In the genomic region with DNA sequence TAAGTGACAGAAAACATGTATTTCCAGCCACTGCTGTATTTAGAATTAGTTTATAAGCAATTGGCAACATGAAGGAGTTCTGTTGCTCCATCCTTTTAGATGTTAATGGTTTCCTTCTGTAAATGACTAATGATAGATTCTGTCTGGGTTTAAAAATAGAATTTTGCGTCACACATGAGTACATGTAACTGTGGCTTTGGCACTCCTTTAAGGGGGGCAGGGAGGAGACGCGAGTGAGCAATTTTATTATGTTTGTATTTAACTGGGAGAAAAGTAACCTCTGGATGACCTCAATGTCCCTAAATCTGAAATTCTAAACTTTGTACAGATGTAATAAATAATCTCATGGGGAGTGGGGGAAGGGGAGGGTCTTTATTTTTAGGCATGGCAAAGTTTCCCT, we compare ENCODE assay signal across 8 cellular contexts.
DNase-seq lines count a peak whose midpoint lies in the region; ATAC-seq and TF ChIP-seq lines count a peak whose summit lies in the region.

No MANE protein-coding gene starts in this region.

- WGBS in right cardiac atrium: 1% methylated on average over 3 of the region's 3 CpGs
- WGBS in transverse colon (ENCODE audit: low coverage in 1 of 2), 2 donors: 21 to 25% methylated on average over 3 of the region's 3 CpGs

- no peak for TF ChIP-seq CTCF in transverse colon (IDR thresholded peaks at IDR 0.05)

- DNase-seq in SIG-M5 treated with dmso at 0.1 percent for 504 hours (lab: John Stamatoyannopoulos, UW; ENCODE audit: unreplicated experiment): peak; percentile 85
- peak; percentile 37 to 64 (median 55) for DNase-seq in right cardiac atrium
- peak; percentile 25 for DNase-seq in transverse colon
- DNase-seq in stimulated activated CD4-positive, alpha-beta T cell treated with anti-CD3 and anti-CD28 coated beads, Interleukin-2, amount 100 ng/mL, for 48 hours: no peak
- DNase-seq in retina: no peak

- TF ChIP-seq EP300 in transverse colon (IDR thresholded peaks at IDR 0.05; ENCODE audit: low read depth): no peak

- H3K4me1 ChIP-seq in BLaER1 treated with 17β-estradiol and CSF1 and Interleukin-3, amounts not matched to agents 10 nM and 100 nM: peaks cover 11 to 42% (median 19%) of the 10 kb centered on the region in 10 experiments
- H3K4me1 ChIP-seq in right cardiac atrium (ENCODE audit: control insufficient read depth, insufficient read depth, low read length) (peaks cover 2% of the 10 kb centered on the region), transverse colon (peaks cover 0 to 25% (median 20%) of the 10 kb centered on the region in 4 donors)

- H3K27ac ChIP-seq in BLaER1 treated with 17β-estradiol and CSF1 and Interleukin-3, amounts not matched to agents 10 nM and 100 nM: peak overlapping the region in 10 of 11 experiments; percentile 36 to 87 (median 70); a peak in 18 of 22 replicates
- H3K27ac ChIP-seq in right cardiac atrium (ENCODE audit: low read length): no peak overlapping the region
- peak overlapping the region; percentile 43 to 70 (median 62) for H3K27ac ChIP-seq in transverse colon

- no peak for TF ChIP-seq POLR2A in transverse colon (IDR thresholded peaks at IDR 0.05)

- H4K20me1 ChIP-seq in BLaER1 treated with 17β-estradiol and CSF1 and Interleukin-3, amounts not matched to agents 10 nM and 100 nM: no peaks in the 10 kb centered on the region

- peak overlapping the region in 7 of 11 experiments; percentile 17 to 67 (median 43); a peak in 10 of 22 replicates for H3K9ac ChIP-seq in BLaER1 treated with 17β-estradiol and CSF1 and Interleukin-3, amounts not matched to agents 10 nM and 100 nM

- peaks cover 0 to 28% (median 0%) of the 10 kb centered on the region in 11 experiments; a peak in 5 of 22 replicates for H3K36me3 ChIP-seq in BLaER1 treated with 17β-estradiol and CSF1 and Interleukin-3, amounts not matched to agents 10 nM and 100 nM
- H3K36me3 ChIP-seq in transverse colon: peaks cover 0 to 13% (median under 1%) of the 10 kb centered on the region in 4 donors

- H3K27me3 ChIP-seq in BLaER1 treated with 17β-estradiol and CSF1 and Interleukin-3, amounts not matched to agents 10 nM and 100 nM: no peaks in the 10 kb centered on the region
- no peaks in the 10 kb centered on the region for H3K27me3 ChIP-seq in right cardiac atrium (ENCODE audit: control insufficient read depth, insufficient read depth)
- H3K27me3 ChIP-seq in transverse colon: no peaks in the 10 kb centered on the region

- no peaks in the 10 kb centered on the region; a peak in 1 of 22 replicates for H3K9me3 ChIP-seq in BLaER1 treated with 17β-estradiol and CSF1 and Interleukin-3, amounts not matched to agents 10 nM and 100 nM (replicated peaks in 1 of 11)
- H3K9me3 ChIP-seq in right cardiac atrium (ENCODE audit: control insufficient read depth, low read length) (no peaks in the 10 kb centered on the region), transverse colon (no peaks in the 10 kb centered on the region)

- intact Hi-C loops in right cardiac atrium (cut with DNase I): no loop called here
- intact Hi-C loops in transverse colon (cut with DNase I; ENCODE audit: low total_unique reads): no loop called here

- H3K4me2 ChIP-seq in BLaER1 treated with 17β-estradiol and CSF1 and Interleukin-3, amounts not matched to agents 10 nM and 100 nM: peak overlapping the region; percentile 34 to 71 (median 63)

- ATAC-seq in HG02759 (IDR thresholded peaks at IDR 0.05; ENCODE audit: unreplicated experiment) (peak; percentile 72), right cardiac atrium (peak; percentile 91 to 92), GM18873 (IDR thresholded peaks at IDR 0.05; ENCODE audit: low FRiP score, unreplicated experiment) (no peak)

- in situ Hi-C loops in transverse colon (cut with MboI; ENCODE audit: low pct_ligation_motif_present in 1 of 4, low pct_unique_long_range_greater_than_20kb in 1 of 4, low sequenced_read_pairs in 3 of 4): no loop called here

- H3K4me3 ChIP-seq in BLaER1 treated with 17β-estradiol and CSF1 and Interleukin-3, amounts not matched to agents 10 nM and 100 nM: no peak overlapping the region; a peak in 1 of 20 replicates
- H3K4me3 ChIP-seq in right cardiac atrium (ENCODE audit: low read length) (no peak overlapping the region), transverse colon (no peak overlapping the region)

Comparison
In these comparisons a context has a peak if more than half of its experiments do, and no peak if none do; other contexts are left out.
1. DNase-seq: peak in SIG-M5 treated with dmso at 0.1 percent for 504 hours (single experiment), right cardiac atrium (3 of 3) and transverse colon (single experiment); none in stimulated activated CD4-positive, alpha-beta T cell treated with anti-CD3 and anti-CD28 coated beads, Interleukin-2, amount 100 ng/mL, for 48 hours (0 of 2) and retina (single experiment).